26 cellular contexts compared by ENCODE assay signal in the genomic region with DNA sequence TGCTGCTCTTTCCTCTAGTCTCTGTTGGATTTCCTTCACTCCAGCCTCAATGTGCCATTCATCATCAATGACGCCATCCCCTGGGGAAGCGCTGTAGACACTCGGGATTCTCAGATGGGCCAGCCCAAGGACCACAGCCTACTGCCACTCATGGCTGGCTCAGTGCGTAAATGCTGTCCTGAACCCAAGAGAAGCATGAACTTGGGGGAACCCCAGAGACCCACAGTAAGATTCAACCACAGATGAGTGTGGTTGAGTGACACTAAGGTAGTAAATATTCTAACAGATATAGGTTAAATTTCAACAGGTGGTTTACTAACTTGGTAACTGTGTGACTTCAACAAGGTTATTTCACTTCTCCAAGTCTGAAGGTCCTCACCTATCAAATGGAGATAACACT.
A peak's percentile ranks its signal among the peaks of the same experiment; 100 is the strongest.
DNase-seq lines count a peak whose midpoint lies in the region; ATAC-seq, FAIRE-seq and TF ChIP-seq lines count a peak whose summit lies in the region.
"Had no signal": no experiment of that assay in that cellular context is flagged by ENCODE, and none has a peak within 500 bp of the region (broad histone marks: within the 10 kb centered on the region; RNA-seq: fewer than 3 reads in every experiment).

No MANE protein-coding gene starts in this region.

- H3K27me3 ChIP-seq in colonic mucosa (no peaks in the 10 kb centered on the region), gastroesophageal sphincter (no peaks in the 10 kb centered on the region)
- H3K27me3 ChIP-seq: spleen, tibial nerve had no signal

- H3K27ac ChIP-seq in colonic mucosa: no peak overlapping the region
- no peak overlapping the region for H3K27ac ChIP-seq in gastroesophageal sphincter
- H3K27ac ChIP-seq: prostate gland, RWPE1, spleen, tibial nerve, VCaP had no signal

- TF ChIP-seq CTCF in colonic mucosa (IDR thresholded peaks at IDR 0.05) (no peak), gastroesophageal sphincter (IDR thresholded peaks at IDR 0.05) (no peak)

- H3K4me1 ChIP-seq in colonic mucosa (no peaks in the 10 kb centered on the region), gastroesophageal sphincter (no peaks in the 10 kb centered on the region)
- H3K4me1 ChIP-seq: prostate gland, spleen, tibial nerve had no signal

- H3K36me3 Mint-ChIP-seq in activated T-cell treated with anti-CD3 and anti-CD28 coated beads, Interleukin-2, amount 50 U/mL, for 72 hours (ENCODE audit: insufficient read depth in 2 of 2): no peaks in the 10 kb centered on the region
- H3K36me3 Mint-ChIP-seq: stimulated activated memory B cell treated with anti-CD40 and anti-IgM and Interleukin-4, amounts not matched to agents 10 μg/mL and 1 μg/mL and 100 μg/mL, for 72 hours; T-cell had no signal

- intact Hi-C loops in colonic mucosa (cut with DNase I): no loop called here

- H3K4me3 ChIP-seq in colonic mucosa (no peak overlapping the region), gastroesophageal sphincter (no peak overlapping the region)
- H3K4me3 ChIP-seq: prostate gland, spleen, tibial nerve had no signal

- no peak overlapping the region for H3K27ac Mint-ChIP-seq in activated T-cell treated with anti-CD3 and anti-CD28 coated beads, Interleukin-2, amount 50 U/mL, for 72 hours
- H3K27ac Mint-ChIP-seq: activated CD4-positive, alpha-beta memory T cell treated with anti-CD3 and anti-CD28 coated beads, Interleukin-2, amount 10 ng/mL, durations not matched to agents 7 days and 5 days; activated naive CD8-positive, alpha-beta T cell treated with anti-CD3 and anti-CD28 coated beads, Interleukin-2, amount 50 U/mL, for 24 hours; activated T-helper 1 cell treated with anti-CD3 and anti-CD28 coated beads, Interleukin-12 subunit alpha, Interleukin-12 subunit beta, Interleukin-2, Interleukin-4 antibody, amounts not matched to agents 30 ng/mL and 10 ng/mL and 1 ng/mL, durations not matched to agents 14 hours and 24 hours and 36 hours; HFFc6; stimulated activated memory B cell treated with anti-CD40 and anti-IgM and Interleukin-4, amounts not matched to agents 10 μg/mL and 1 μg/mL and 100 μg/mL, for 72 hours; T-cell had no signal

- H3K9me3 Mint-ChIP-seq in activated T-cell treated with anti-CD3 and anti-CD28 coated beads, Interleukin-2, amount 50 U/mL, for 72 hours: no peaks in the 10 kb centered on the region
- H3K9me3 Mint-ChIP-seq: activated CD4-positive, alpha-beta memory T cell treated with anti-CD3 and anti-CD28 coated beads, Interleukin-2, amount 10 ng/mL, durations not matched to agents 7 days and 5 days; activated naive CD8-positive, alpha-beta T cell treated with anti-CD3 and anti-CD28 coated beads, Interleukin-2, amount 50 U/mL, for 24 hours; activated T-helper 1 cell treated with anti-CD3 and anti-CD28 coated beads, Interleukin-12 subunit alpha, Interleukin-12 subunit beta, Interleukin-2, Interleukin-4 antibody, amounts not matched to agents 30 ng/mL and 10 ng/mL and 1 ng/mL, durations not matched to agents 14 hours and 24 hours and 36 hours; stimulated activated memory B cell treated with anti-CD40 and anti-IgM and Interleukin-4, amounts not matched to agents 10 μg/mL and 1 μg/mL and 100 μg/mL, for 72 hours; T-cell had no signal

- H3K9ac ChIP-seq in colonic mucosa (ENCODE audit: low read depth in 2 of 2, low read length in 2 of 2): no peak overlapping the region

- H3K9me3 ChIP-seq in colonic mucosa: no peaks in the 10 kb centered on the region
- H3K9me3 ChIP-seq in gastroesophageal sphincter: no peaks in the 10 kb centered on the region
- H3K9me3 ChIP-seq: prostate gland, spleen, tibial nerve had no signal

- peak; percentile 46 for FAIRE-seq in RCC 7860 (lab: Jason Lieb, UNC)
- FAIRE-seq: D721Med, kidney had no signal

- TF ChIP-seq EP300 in gastroesophageal sphincter (IDR thresholded peaks at IDR 0.05): no peak

- no peak overlapping the region for H3K4me3 Mint-ChIP-seq in activated T-cell treated with anti-CD3 and anti-CD28 coated beads, Interleukin-2, amount 50 U/mL, for 72 hours
- H3K4me3 Mint-ChIP-seq: activated CD4-positive, alpha-beta memory T cell treated with anti-CD3 and anti-CD28 coated beads, Interleukin-2, amount 10 ng/mL, durations not matched to agents 7 days and 5 days; activated naive CD8-positive, alpha-beta T cell treated with anti-CD3 and anti-CD28 coated beads, Interleukin-2, amount 50 U/mL, for 24 hours; activated T-helper 1 cell treated with anti-CD3 and anti-CD28 coated beads, Interleukin-12 subunit alpha, Interleukin-12 subunit beta, Interleukin-2, Interleukin-4 antibody, amounts not matched to agents 30 ng/mL and 10 ng/mL and 1 ng/mL, durations not matched to agents 14 hours and 24 hours and 36 hours; HFFc6; stimulated activated memory B cell treated with anti-CD40 and anti-IgM and Interleukin-4, amounts not matched to agents 10 μg/mL and 1 μg/mL and 100 μg/mL, for 72 hours; T-cell had no signal

- TF ChIP-seq POLR2A in gastroesophageal sphincter (IDR thresholded peaks at IDR 0.05): no peak

- peak; percentile 79 for ATAC-seq in GM19395 (IDR thresholded peaks at IDR 0.05; ENCODE audit: unreplicated experiment)
- peak; percentile 73 for ATAC-seq in HG02610 (IDR thresholded peaks at IDR 0.05; ENCODE audit: unreplicated experiment)
- peak; percentile 84 for ATAC-seq in HG03135 (IDR thresholded peaks at IDR 0.05; ENCODE audit: unreplicated experiment)
- ATAC-seq in activated T-cell treated with anti-CD3 and anti-CD28 coated beads, Interleukin-2, amount 50 U/mL, for 72 hours (replicated peaks in 1 of 2): no peak
- ATAC-seq in gastroesophageal sphincter: no peak
- ATAC-seq: activated naive CD8-positive, alpha-beta T cell treated with anti-CD3 and anti-CD28 coated beads, Interleukin-2, amount 50 U/mL, for 24 hours; stimulated activated memory B cell treated with anti-CD40 and anti-IgM and Interleukin-4, amounts not matched to agents 10 μg/mL and 1 μg/mL and 100 μg/mL, for 72 hours; T-cell had no signal

- no peaks in the 10 kb centered on the region for H3K4me1 Mint-ChIP-seq in activated T-cell treated with anti-CD3 and anti-CD28 coated beads, Interleukin-2, amount 50 U/mL, for 72 hours (ENCODE audit: low read depth)
- H3K4me1 Mint-ChIP-seq: activated CD4-positive, alpha-beta memory T cell treated with anti-CD3 and anti-CD28 coated beads, Interleukin-2, amount 10 ng/mL, durations not matched to agents 7 days and 5 days; activated naive CD8-positive, alpha-beta T cell treated with anti-CD3 and anti-CD28 coated beads, Interleukin-2, amount 50 U/mL, for 24 hours; stimulated activated memory B cell treated with anti-CD40 and anti-IgM and Interleukin-4, amounts not matched to agents 10 μg/mL and 1 μg/mL and 100 μg/mL, for 72 hours; T-cell had no signal

- DNase-seq in RCC 7860 (ENCODE audit: low spot score) (no peak), colonic mucosa (no peak), AG08395 (ENCODE audit: low spot score) (no peak)
- no peak for DNase-seq in activated T-cell treated with anti-CD3 and anti-CD28 coated beads, Interleukin-2, amount 50 U/mL, for 72 hours
- DNase-seq: activated CD4-positive, alpha-beta memory T cell treated with anti-CD3 and anti-CD28 coated beads, Interleukin-2, amount 10 ng/mL, durations not matched to agents 7 days and 5 days; activated naive CD8-positive, alpha-beta T cell treated with anti-CD3 and anti-CD28 coated beads, Interleukin-2, amount 50 U/mL, for 24 hours; effector CD8-positive, alpha-beta T cell; GDM1; HFFc6; kidney; NCI-H146; NCI-H226; NK-92 treated with Interleukin-12 subunit alpha and Interleukin-12 subunit beta, amount 100 ng/mL, for 24 hours; spleen; T-cell had no signal

- 100% methylated on average over 1 of the region's 4 CpGs; no CpG with 5 or more reads in 1 of the 2 donors for WGBS in gastroesophageal sphincter (ENCODE audit: low coverage in 1 of 2), 2 donors

- H3K36me3 ChIP-seq in colonic mucosa: no peaks in the 10 kb centered on the region
- no peaks in the 10 kb centered on the region for H3K36me3 ChIP-seq in gastroesophageal sphincter
- H3K36me3 ChIP-seq: prostate gland, spleen, tibial nerve had no signal

- peaks cover 8% of the 10 kb centered on the region for H3K27me3 Mint-ChIP-seq in activated T-cell treated with anti-CD3 and anti-CD28 coated beads, Interleukin-2, amount 50 U/mL, for 72 hours (ENCODE audit: low read depth)
- H3K27me3 Mint-ChIP-seq: activated CD4-positive, alpha-beta memory T cell treated with anti-CD3 and anti-CD28 coated beads, Interleukin-2, amount 10 ng/mL, durations not matched to agents 7 days and 5 days; stimulated activated memory B cell treated with anti-CD40 and anti-IgM and Interleukin-4, amounts not matched to agents 10 μg/mL and 1 μg/mL and 100 μg/mL, for 72 hours had no signal

Comparison
In these comparisons a context has a peak if more than half of its experiments do, and no peak if none do; other contexts are left out.
1. ATAC-seq: peak in GM19395 (single experiment), HG02610 (single experiment) and HG03135 (single experiment); none in activated T-cell treated with anti-CD3 and anti-CD28 coated beads, Interleukin-2, amount 50 U/mL, for 72 hours (0 of 2) and gastroesophageal sphincter (single experiment).